In genomic region chr15:86906406-86906805, GRCh38 we compare ENCODE assay signal across 29 cellular contexts.
"Had no signal": no experiment of that assay in that cellular context is flagged by ENCODE, and none has a peak within 500 bp of the region (broad histone marks: within the 10 kb centered on the region; RNA-seq: fewer than 3 reads in every experiment).

No MANE protein-coding gene starts in this region.

- DNase-seq: activated CD4-positive, alpha-beta memory T cell treated with anti-CD3 and anti-CD28 coated beads, Interleukin-2, amount 10 ng/mL, durations not matched to agents 7 days and 5 days; activated CD4-positive, alpha-beta T cell treated with anti-CD3 and anti-CD28 coated beads for 48 hours; activated CD8-positive, alpha-beta memory T cell treated with anti-CD3 and anti-CD28 coated beads, Interleukin-2, amount 50 U/mL, for 48 hours; activated gamma-delta T cell; activated naive CD4-positive, alpha-beta T cell treated with anti-CD3 and anti-CD28 coated beads, Interleukin-2, amount 10 ng/mL, durations not matched to agents 7 days and 5 days; activated naive CD8-positive, alpha-beta T cell treated with anti-CD3 and anti-CD28 coated beads, Interleukin-2, amount 10 ng/mL, durations not matched to agents 7 days and 5 days; activated T-cell treated with anti-CD3 and anti-CD28 coated beads, Interleukin-2, amount 50 U/mL, for 24 hours; colonic mucosa; effector CD8-positive, alpha-beta T cell; erythroblast; heart right ventricle; left ventricle myocardium inferior; naive B cell; nephron progenitor cell; ovary; retina; small intestine; stimulated activated CD4-positive, alpha-beta T cell treated with anti-CD3 and anti-CD28 coated beads, Interleukin-4, amount 100 ng/mL, for 24 hours; T-helper 17 cell; T1000 had no signal

- ATAC-seq: activated CD4-positive, CD25-positive, alpha-beta regulatory T cell treated with anti-CD3 and anti-CD28 coated beads, Interleukin-2, amount 50 U/mL, for 24 hours; heart right ventricle; sciatic nerve; stimulated activated effector memory CD8-positive, alpha-beta T cell treated with anti-CD3 and anti-CD28 coated beads, Interleukin-12 subunit alpha, Interleukin-12 subunit beta, amount 100 ng/mL, for 72 hours; T-helper 17 cell had no signal

- H3K36me3 ChIP-seq: ascending aorta, colonic mucosa, heart right ventricle, left ventricle myocardium inferior, ovary, thoracic aorta, vagina, WERI-Rb-1 had no signal

- H3K4me1 ChIP-seq: ascending aorta, colonic mucosa, left ventricle myocardium inferior, vagina had no signal

- H3K4me3 ChIP-seq: ascending aorta, colonic mucosa, heart right ventricle, left ventricle myocardium inferior, lung, ovary, thoracic aorta, vagina had no signal

- H3K27ac ChIP-seq: ascending aorta, colonic mucosa, heart right ventricle, left ventricle myocardium inferior, ovary, thoracic aorta, vagina, WERI-Rb-1 had no signal

- H3K9me3 ChIP-seq: ascending aorta, colonic mucosa, left ventricle myocardium inferior, ovary, thoracic aorta, vagina had no signal

- FAIRE-seq: endometrium, small intestine had no signal

- H3K27me3 ChIP-seq: ascending aorta, colonic mucosa, heart right ventricle, ovary, vagina had no signal
